1 cellular context compared by ENCODE assay signal in the genomic region with DNA sequence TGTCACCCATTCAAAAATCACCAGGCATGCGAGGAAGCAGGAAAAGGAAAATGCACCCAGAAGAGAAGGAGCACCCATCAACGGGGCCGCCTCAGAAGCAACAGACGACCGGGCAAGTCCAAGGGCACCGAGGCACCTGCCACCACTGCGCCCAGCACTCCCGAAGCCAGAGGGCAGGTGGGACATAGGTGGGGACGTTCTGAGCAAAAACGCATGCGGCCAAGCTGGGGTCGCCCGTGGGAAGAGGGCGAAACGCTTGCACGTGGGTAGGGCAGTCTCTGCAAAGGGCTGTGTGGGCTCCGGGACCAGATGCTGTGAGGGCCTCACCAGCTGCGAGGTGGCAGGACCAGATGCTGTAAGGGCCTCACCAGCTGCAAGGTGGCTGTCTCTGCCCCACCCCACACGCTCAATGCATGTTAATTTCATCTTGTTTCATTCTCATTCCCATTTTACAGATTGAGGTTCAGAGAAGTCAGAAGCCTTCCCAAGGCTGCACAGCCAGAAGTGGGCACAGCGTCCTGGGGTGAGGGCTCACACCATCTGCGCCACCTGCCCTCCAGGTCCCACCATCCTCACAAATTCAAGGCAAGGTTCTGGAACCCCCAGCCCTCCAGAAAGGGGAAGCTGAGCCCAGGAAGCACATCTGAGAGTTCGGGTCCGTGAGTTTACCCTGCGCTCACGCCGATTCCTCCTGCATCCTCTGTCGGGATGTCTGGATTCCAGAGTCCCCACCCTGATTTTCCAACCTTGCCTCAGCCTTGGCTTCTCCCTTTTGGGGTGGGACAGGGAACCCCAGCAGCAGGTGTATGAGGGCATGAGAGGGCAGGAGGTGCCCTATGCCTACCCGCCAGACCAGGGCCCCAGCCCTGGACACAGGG.
TF ChIP-seq lines count a peak whose summit lies in the region.

No MANE protein-coding gene starts in this region.

TF ChIP-seq in H1, 55 proteins besides CTCF, POLR2A, EP300 and RAD21:
- TF ChIP-seq TEAD4 (IDR thresholded peaks at IDR 0.05; ENCODE audit: low read depth, low read length) (no peak), SP1 (IDR thresholded peaks at IDR 0.05; ENCODE audit: low read depth, low read length) (no peak), SIN3A (conservative IDR thresholded peaks at IDR 0.05 in 1 of 2, IDR thresholded peaks at IDR 0.05 in 1 of 2; ENCODE audit: low read depth in 1 of 2, low read length in 2 of 2) (no peak), SIRT6 (IDR thresholded peaks at IDR 0.05; ENCODE audit: low read length) (no peak), BACH1 (IDR thresholded peaks at IDR 0.05; ENCODE audit: low read length) (no peak), RNF2 (IDR thresholded peaks at IDR 0.05; ENCODE audit: borderline replicate concordance, low read depth, low read length, missing control alignments, poor library complexity, severe bottlenecking) (no peak), BCL11A (IDR thresholded peaks at IDR 0.05; ENCODE audit: low read depth in 2 of 2, low read length in 2 of 2) (no peak), RXRA (IDR thresholded peaks at IDR 0.05; ENCODE audit: insufficient read depth, low read depth, low read length) (no peak), POLR2AphosphoS5 (IDR thresholded peaks at IDR 0.05; ENCODE audit: low read depth, low read length) (no peak)
- TF ChIP-seq, protein P1, sequence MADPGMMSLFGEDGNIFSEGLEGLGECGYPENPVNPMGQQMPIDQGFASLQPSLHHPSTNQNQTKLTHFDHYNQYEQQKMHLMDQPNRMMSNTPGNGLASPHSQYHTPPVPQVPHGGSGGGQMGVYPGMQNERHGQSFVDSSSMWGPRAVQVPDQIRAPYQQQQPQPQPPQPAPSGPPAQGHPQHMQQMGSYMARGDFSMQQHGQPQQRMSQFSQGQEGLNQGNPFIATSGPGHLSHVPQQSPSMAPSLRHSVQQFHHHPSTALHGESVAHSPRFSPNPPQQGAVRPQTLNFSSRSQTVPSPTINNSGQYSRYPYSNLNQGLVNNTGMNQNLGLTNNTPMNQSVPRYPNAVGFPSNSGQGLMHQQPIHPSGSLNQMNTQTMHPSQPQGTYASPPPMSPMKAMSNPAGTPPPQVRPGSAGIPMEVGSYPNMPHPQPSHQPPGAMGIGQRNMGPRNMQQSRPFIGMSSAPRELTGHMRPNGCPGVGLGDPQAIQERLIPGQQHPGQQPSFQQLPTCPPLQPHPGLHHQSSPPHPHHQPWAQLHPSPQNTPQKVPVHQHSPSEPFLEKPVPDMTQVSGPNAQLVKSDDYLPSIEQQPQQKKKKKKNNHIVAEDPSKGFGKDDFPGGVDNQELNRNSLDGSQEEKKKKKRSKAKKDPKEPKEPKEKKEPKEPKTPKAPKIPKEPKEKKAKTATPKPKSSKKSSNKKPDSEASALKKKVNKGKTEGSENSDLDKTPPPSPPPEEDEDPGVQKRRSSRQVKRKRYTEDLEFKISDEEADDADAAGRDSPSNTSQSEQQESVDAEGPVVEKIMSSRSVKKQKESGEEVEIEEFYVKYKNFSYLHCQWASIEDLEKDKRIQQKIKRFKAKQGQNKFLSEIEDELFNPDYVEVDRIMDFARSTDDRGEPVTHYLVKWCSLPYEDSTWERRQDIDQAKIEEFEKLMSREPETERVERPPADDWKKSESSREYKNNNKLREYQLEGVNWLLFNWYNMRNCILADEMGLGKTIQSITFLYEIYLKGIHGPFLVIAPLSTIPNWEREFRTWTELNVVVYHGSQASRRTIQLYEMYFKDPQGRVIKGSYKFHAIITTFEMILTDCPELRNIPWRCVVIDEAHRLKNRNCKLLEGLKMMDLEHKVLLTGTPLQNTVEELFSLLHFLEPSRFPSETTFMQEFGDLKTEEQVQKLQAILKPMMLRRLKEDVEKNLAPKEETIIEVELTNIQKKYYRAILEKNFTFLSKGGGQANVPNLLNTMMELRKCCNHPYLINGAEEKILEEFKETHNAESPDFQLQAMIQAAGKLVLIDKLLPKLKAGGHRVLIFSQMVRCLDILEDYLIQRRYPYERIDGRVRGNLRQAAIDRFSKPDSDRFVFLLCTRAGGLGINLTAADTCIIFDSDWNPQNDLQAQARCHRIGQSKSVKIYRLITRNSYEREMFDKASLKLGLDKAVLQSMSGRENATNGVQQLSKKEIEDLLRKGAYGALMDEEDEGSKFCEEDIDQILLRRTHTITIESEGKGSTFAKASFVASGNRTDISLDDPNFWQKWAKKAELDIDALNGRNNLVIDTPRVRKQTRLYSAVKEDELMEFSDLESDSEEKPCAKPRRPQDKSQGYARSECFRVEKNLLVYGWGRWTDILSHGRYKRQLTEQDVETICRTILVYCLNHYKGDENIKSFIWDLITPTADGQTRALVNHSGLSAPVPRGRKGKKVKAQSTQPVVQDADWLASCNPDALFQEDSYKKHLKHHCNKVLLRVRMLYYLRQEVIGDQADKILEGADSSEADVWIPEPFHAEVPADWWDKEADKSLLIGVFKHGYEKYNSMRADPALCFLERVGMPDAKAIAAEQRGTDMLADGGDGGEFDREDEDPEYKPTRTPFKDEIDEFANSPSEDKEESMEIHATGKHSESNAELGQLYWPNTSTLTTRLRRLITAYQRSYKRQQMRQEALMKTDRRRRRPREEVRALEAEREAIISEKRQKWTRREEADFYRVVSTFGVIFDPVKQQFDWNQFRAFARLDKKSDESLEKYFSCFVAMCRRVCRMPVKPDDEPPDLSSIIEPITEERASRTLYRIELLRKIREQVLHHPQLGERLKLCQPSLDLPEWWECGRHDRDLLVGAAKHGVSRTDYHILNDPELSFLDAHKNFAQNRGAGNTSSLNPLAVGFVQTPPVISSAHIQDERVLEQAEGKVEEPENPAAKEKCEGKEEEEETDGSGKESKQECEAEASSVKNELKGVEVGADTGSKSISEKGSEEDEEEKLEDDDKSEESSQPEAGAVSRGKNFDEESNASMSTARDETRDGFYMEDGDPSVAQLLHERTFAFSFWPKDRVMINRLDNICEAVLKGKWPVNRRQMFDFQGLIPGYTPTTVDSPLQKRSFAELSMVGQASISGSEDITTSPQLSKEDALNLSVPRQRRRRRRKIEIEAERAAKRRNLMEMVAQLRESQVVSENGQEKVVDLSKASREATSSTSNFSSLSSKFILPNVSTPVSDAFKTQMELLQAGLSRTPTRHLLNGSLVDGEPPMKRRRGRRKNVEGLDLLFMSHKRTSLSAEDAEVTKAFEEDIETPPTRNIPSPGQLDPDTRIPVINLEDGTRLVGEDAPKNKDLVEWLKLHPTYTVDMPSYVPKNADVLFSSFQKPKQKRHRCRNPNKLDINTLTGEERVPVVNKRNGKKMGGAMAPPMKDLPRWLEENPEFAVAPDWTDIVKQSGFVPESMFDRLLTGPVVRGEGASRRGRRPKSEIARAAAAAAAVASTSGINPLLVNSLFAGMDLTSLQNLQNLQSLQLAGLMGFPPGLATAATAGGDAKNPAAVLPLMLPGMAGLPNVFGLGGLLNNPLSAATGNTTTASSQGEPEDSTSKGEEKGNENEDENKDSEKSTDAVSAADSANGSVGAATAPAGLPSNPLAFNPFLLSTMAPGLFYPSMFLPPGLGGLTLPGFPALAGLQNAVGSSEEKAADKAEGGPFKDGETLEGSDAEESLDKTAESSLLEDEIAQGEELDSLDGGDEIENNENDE (IDR thresholded peaks at IDR 0.05; ENCODE audit: insufficient replicate concordance, low read length), result no peak
- TF ChIP-seq, protein P2, sequence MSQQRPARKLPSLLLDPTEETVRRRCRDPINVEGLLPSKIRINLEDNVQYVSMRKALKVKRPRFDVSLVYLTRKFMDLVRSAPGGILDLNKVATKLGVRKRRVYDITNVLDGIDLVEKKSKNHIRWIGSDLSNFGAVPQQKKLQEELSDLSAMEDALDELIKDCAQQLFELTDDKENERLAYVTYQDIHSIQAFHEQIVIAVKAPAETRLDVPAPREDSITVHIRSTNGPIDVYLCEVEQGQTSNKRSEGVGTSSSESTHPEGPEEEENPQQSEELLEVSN (IDR thresholded peaks at IDR 0.05), result no peak
